ENCODE assay signal across 1 cellular context in the genomic region with DNA sequence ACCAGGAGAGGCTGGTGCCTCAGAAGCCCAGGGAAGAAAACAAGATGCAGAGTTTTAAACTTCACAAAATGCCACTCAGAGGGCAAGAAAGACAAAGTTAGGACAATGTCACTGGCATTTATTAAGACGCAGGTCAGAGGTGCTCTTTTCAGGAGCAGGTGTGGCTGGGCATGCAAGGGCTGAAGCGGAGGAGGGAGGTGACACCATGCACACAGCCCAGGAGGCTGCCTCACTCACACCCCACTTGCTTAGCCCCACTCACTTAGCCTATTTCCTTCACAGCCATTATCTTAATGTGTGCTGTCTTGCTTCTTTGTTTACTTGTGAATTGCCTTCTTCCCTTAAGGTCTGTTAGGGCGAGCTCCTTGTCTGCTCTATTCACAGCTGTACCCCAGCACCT.
TF ChIP-seq lines count a peak whose summit lies in the region.

No MANE protein-coding gene starts in this region.

TF ChIP-seq in WTC11, 78 proteins besides CTCF, POLR2A, EP300 and RAD21 (continued from another document):
- TF ChIP-seq, protein P1, sequence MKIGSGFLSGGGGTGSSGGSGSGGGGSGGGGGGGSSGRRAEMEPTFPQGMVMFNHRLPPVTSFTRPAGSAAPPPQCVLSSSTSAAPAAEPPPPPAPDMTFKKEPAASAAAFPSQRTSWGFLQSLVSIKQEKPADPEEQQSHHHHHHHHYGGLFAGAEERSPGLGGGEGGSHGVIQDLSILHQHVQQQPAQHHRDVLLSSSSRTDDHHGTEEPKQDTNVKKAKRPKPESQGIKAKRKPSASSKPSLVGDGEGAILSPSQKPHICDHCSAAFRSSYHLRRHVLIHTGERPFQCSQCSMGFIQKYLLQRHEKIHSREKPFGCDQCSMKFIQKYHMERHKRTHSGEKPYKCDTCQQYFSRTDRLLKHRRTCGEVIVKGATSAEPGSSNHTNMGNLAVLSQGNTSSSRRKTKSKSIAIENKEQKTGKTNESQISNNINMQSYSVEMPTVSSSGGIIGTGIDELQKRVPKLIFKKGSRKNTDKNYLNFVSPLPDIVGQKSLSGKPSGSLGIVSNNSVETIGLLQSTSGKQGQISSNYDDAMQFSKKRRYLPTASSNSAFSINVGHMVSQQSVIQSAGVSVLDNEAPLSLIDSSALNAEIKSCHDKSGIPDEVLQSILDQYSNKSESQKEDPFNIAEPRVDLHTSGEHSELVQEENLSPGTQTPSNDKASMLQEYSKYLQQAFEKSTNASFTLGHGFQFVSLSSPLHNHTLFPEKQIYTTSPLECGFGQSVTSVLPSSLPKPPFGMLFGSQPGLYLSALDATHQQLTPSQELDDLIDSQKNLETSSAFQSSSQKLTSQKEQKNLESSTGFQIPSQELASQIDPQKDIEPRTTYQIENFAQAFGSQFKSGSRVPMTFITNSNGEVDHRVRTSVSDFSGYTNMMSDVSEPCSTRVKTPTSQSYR (CRISPR knock-in tag; IDR thresholded peaks at IDR 0.05), result no peak
- no peak for TF ChIP-seq ZNF219 (CRISPR knock-in tag; IDR thresholded peaks at IDR 0.05; ENCODE audit: borderline replicate concordance)
